In the genomic region with DNA sequence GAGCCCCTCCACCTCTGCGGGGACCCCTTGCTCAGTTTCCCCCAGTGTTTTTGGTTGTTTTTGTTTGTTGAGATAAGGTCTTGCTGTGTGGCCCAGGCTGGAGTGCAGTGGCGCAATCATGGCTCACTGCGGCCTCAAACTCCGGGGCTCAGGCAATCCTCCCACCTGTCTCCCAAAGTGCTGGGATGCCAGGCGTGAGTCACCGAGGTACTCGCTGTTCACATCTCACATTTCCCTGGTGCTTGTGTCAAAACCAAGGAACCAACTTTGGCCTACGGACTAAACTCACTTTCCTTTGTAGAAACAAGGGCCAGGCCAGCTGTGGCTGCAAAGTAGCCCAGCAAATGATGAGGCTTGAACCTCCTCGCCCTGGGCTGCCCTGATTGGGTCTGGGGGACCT, we compare ENCODE assay signal across 33 cellular contexts.
"Had no signal": no experiment of that assay in that cellular context is flagged by ENCODE, and none has a peak within 500 bp of the region (broad histone marks: within the 10 kb centered on the region; RNA-seq: fewer than 3 reads in every experiment).

No MANE protein-coding gene starts in this region.

- DNase-seq: activated CD4-positive, alpha-beta memory T cell treated with anti-CD3 and anti-CD28 coated beads, Interleukin-2, amount 10 ng/mL, durations not matched to agents 7 days and 5 days; activated CD4-positive, alpha-beta T cell treated with anti-CD3 and anti-CD28 coated beads for 1 hour; activated CD4-positive, alpha-beta T cell treated with anti-CD3 and anti-CD28 coated beads for 48 hours; activated CD4-positive, CD25-positive, alpha-beta regulatory T cell; activated CD8-positive, alpha-beta memory T cell treated with anti-CD3 and anti-CD28 coated beads for 24 hours; activated CD8-positive, alpha-beta memory T cell treated with anti-CD3 and anti-CD28 coated beads, Interleukin-2, amount 10 ng/mL, durations not matched to agents 7 days and 5 days; activated CD8-positive, alpha-beta memory T cell treated with anti-CD3 and anti-CD28 coated beads, Interleukin-2, amount 50 U/mL, for 48 hours; activated effector memory CD4-positive, alpha-beta T cell treated with anti-CD3 and anti-CD28 coated beads, Interleukin-2, amount 50 U/mL, for 16 hours; activated naive CD4-positive, alpha-beta T cell; activated naive CD4-positive, alpha-beta T cell treated with anti-CD3 and anti-CD28 coated beads, Interleukin-2, amount 50 U/mL, for 16 hours; activated naive CD8-positive, alpha-beta T cell treated with anti-CD3 and anti-CD28 coated beads for 36 hours; activated T-cell treated with anti-CD3 and anti-CD28 coated beads, Interleukin-2, amount 50 U/mL, for 48 hours; amygdala; IMR-90; MG63; NCI-H1048; NCI-H1105 treated with DMSO at 0.1 percent for 48 hours; NCI-H1436; NCI-H1694; NCI-H1930; NCI-H2081 treated with DMSO at 0.1 percent for 48 hours; NCI-H226; NCI-H524 treated with DMSO at 0.1 percent for 48 hours; PC-3; Peyer's patch; RPMI8226; SHP77; SJCRH30; T1000; WERI-Rb-1 had no signal

- H3K4me3 ChIP-seq: ascending aorta, K562, MG63, Peyer's patch, SJCRH30, SK-N-MC had no signal

- H3K27ac ChIP-seq: ascending aorta, Peyer's patch, SJCRH30, SK-N-MC, WERI-Rb-1 had no signal

- H3K4me1 Mint-ChIP-seq: activated CD4-positive, alpha-beta memory T cell treated with anti-CD3 and anti-CD28 coated beads, Interleukin-2, amount 10 ng/mL, durations not matched to agents 7 days and 5 days; activated CD8-positive, alpha-beta memory T cell treated with anti-CD3 and anti-CD28 coated beads, Interleukin-2, amount 10 ng/mL, durations not matched to agents 7 days and 5 days; activated naive CD8-positive, alpha-beta T cell treated with anti-CD3 and anti-CD28 coated beads for 36 hours had no signal

- ATAC-seq: activated CD8-positive, alpha-beta memory T cell treated with anti-CD3 and anti-CD28 coated beads, Interleukin-2, amount 10 ng/mL, durations not matched to agents 7 days and 5 days; K562; PC-3 had no signal

- H3K9me3 ChIP-seq: ascending aorta, MG63, Peyer's patch, SJCRH30 had no signal

- H3K9me3 Mint-ChIP-seq: activated CD4-positive, alpha-beta memory T cell treated with anti-CD3 and anti-CD28 coated beads, Interleukin-2, amount 10 ng/mL, durations not matched to agents 7 days and 5 days; activated naive CD8-positive, alpha-beta T cell treated with anti-CD3 and anti-CD28 coated beads for 36 hours had no signal

- H3K4me1 ChIP-seq: ascending aorta, Peyer's patch, SJCRH30 had no signal

- H3K27ac Mint-ChIP-seq: activated CD4-positive, alpha-beta memory T cell treated with anti-CD3 and anti-CD28 coated beads, Interleukin-2, amount 10 ng/mL, durations not matched to agents 7 days and 5 days; activated CD8-positive, alpha-beta memory T cell treated with anti-CD3 and anti-CD28 coated beads, Interleukin-2, amount 10 ng/mL, durations not matched to agents 7 days and 5 days; activated naive CD8-positive, alpha-beta T cell treated with anti-CD3 and anti-CD28 coated beads for 36 hours had no signal

- H3K27me3 ChIP-seq: ascending aorta, MG63, Peyer's patch, SJCRH30 had no signal

- H3K27me3 Mint-ChIP-seq: activated CD4-positive, alpha-beta memory T cell treated with anti-CD3 and anti-CD28 coated beads, Interleukin-2, amount 10 ng/mL, durations not matched to agents 7 days and 5 days; activated CD8-positive, alpha-beta memory T cell treated with anti-CD3 and anti-CD28 coated beads, Interleukin-2, amount 10 ng/mL, durations not matched to agents 7 days and 5 days; activated naive CD8-positive, alpha-beta T cell treated with anti-CD3 and anti-CD28 coated beads for 36 hours had no signal

- H3K4me3 Mint-ChIP-seq: activated CD4-positive, alpha-beta memory T cell treated with anti-CD3 and anti-CD28 coated beads, Interleukin-2, amount 10 ng/mL, durations not matched to agents 7 days and 5 days; activated CD8-positive, alpha-beta memory T cell treated with anti-CD3 and anti-CD28 coated beads, Interleukin-2, amount 10 ng/mL, durations not matched to agents 7 days and 5 days; activated naive CD8-positive, alpha-beta T cell treated with anti-CD3 and anti-CD28 coated beads for 36 hours had no signal
